In genomic region chr12:117231750-117232149, GRCh38 we compare ENCODE assay signal across 18 cellular contexts. TPM values are rescaled to one million over a fixed set of nuclear protein-coding genes. Genes with fewer than 3 reads are reported as not detected.
DNase-seq lines count a peak whose midpoint lies in the region; ATAC-seq, FAIRE-seq and TF ChIP-seq lines count a peak whose summit lies in the region.
"Had no signal": no experiment of that assay in that cellular context is flagged by ENCODE, and none has a peak within 500 bp of the region (broad histone marks: within the 10 kb centered on the region; RNA-seq: fewer than 3 reads in every experiment).

No MANE protein-coding gene starts in this region.

- H3K9me3 ChIP-seq in A673 (ENCODE audit: low read depth, low read length, poor library complexity, severe bottlenecking) (no peaks in the 10 kb centered on the region), GM12878 (replicated peaks; ENCODE audit: control insufficient read depth, insufficient read depth, low read length) (no peaks in the 10 kb centered on the region)
- H3K9me3 ChIP-seq: ascending aorta, testis had no signal

- SMC1A ChIA-PET in GM12878 (lab: Charles Lee; ENCODE audit: uncharacterized antibody, unreplicated experiment), result interaction anchor here (1.0 kb wide), 1 partner anchor 8 kb away, joined by 3 read pairs; no protein-coding TSS in a partner anchor

- BruUV-seq in A673 (replicated peaks; lab: Mats Ljungman, UMichigan) (no TSS peak), GM12878 (replicated peaks; lab: Mats Ljungman, UMichigan) (no TSS peak)

- TF ChIP-seq RAD21 in GM12878 (IDR thresholded peaks at IDR 0.05; ENCODE audit: insufficient read depth, low read depth, low read length), result 0 out of 2 replicates have a peak, but pooled peaks have one; percentile 16

- RAD21 ChIA-PET in GM12878 (lab: Charles Lee; ENCODE audit: unreplicated experiment), result no interaction called here

- H3K36me3 ChIP-seq in A673 (ENCODE audit: insufficient read depth, low read length, poor library complexity, severe bottlenecking), result peaks cover 7% of the 10 kb centered on the region
- no peaks in the 10 kb centered on the region for H3K36me3 ChIP-seq in GM12878 (ENCODE audit: control insufficient read depth in 2 of 2, insufficient read depth in 2 of 2, low read length in 1 of 2)
- no peaks in the 10 kb centered on the region for H3K36me3 ChIP-seq in brain microvascular endothelial cell (replicated peaks)
- H3K36me3 ChIP-seq: ascending aorta had no signal

- H3K79me2 ChIP-seq in GM12878 (ENCODE audit: control insufficient read depth, insufficient read depth, low read length), result no peaks in the 10 kb centered on the region
- H3K79me2 ChIP-seq: hepatocyte had no signal

- TF ChIP-seq EP300 in GM12878 (IDR thresholded peaks at IDR 0.05; ENCODE audit: borderline replicate concordance in 1 of 2, control insufficient read depth in 1 of 2, low read depth in 2 of 2, low read length in 2 of 2), result no peak

- intact Hi-C loops in A673 (cut with micrococcal nuclease; ENCODE audit: unreplicated experiment) (no loop called here), GM12878 (cut with micrococcal nuclease; ENCODE audit: unreplicated experiment) (loop anchor here (10.0 kb wide), 1 partner anchor 103 kb away; no protein-coding TSS in a partner anchor)

- H3K4me2 ChIP-seq in GM12878 (ENCODE audit: control insufficient read depth, insufficient read depth), result no peak overlapping the region
- H3K4me2 ChIP-seq: hepatocyte had no signal

- no peak overlapping the region for H2AFZ ChIP-seq in GM12878 (ENCODE audit: control insufficient read depth, low read depth, low read length)
- H2AFZ ChIP-seq: hepatocyte had no signal

- in situ Hi-C loops in GM12878 (cut with MboI) (no loop called here), brain microvascular endothelial cell (cut with HindIII; ENCODE audit: low pct_ligation_motif_present, low sequenced_read_pairs) (loop anchor here (25.0 kb wide), 1 partner anchor 606 kb away; no protein-coding TSS in a partner anchor)

- H3K27me3 ChIP-seq in A673 (replicated peaks; ENCODE audit: insufficient read depth, low read depth, low read length, poor library complexity) (no peaks in the 10 kb centered on the region), GM12878 (replicated peaks in 1 of 2; ENCODE audit: control insufficient read depth in 2 of 2, insufficient read depth in 2 of 2, low read length in 1 of 2) (peaks cover 0 to 6% of the 10 kb centered on the region in 2 experiments; a peak in 1 of 4 replicates), brain microvascular endothelial cell (replicated peaks) (no peaks in the 10 kb centered on the region)
- H3K27me3 ChIP-seq: ascending aorta, hepatocyte, testis had no signal

- no peak overlapping the region for H3K4me3 ChIP-seq in A673 (ENCODE audit: low read depth, low read length, poor library complexity, severe bottlenecking)
- H3K4me3 ChIP-seq in GM12865 (ENCODE audit: low read depth, low read length), result no peak overlapping the region
- H3K4me3 ChIP-seq in GM12878, result no peak overlapping the region
- no peak overlapping the region for H3K4me3 ChIP-seq in brain microvascular endothelial cell (ENCODE audit: low read depth, low read length)
- H3K4me3 ChIP-seq: ascending aorta, hepatocyte, SK-N-MC, testis had no signal

- no peak for ATAC-seq in GM12878
- no peak for ATAC-seq in HG03108 (IDR thresholded peaks at IDR 0.05; ENCODE audit: unreplicated experiment)

- CTCF ChIA-PET in A673 (lab: Charles Lee), result no interaction called here
- CTCF ChIA-PET in GM12878 (lab: Yijun Ruan, JAX), result interaction anchor here (1.1 to 2.1 kb wide), 6 partner anchors 11 to 356 kb away, joined by 3 to 8 read pairs (median 4); no protein-coding TSS in a partner anchor

- TF ChIP-seq CTCF in A673 (conservative IDR thresholded peaks at IDR 0.05; ENCODE audit: low read depth, low read length), result peak; percentile 36; the same call in 1 of the 2 replicates
- peak; percentile 11 for TF ChIP-seq CTCF in GM12865 (IDR thresholded peaks at IDR 0.05; ENCODE audit: insufficient read depth, low read depth, low read length, missing control alignments)
- peak; percentile 12 to 27 (median 25); a peak in 3 of 6 replicates for TF ChIP-seq CTCF in GM12878 (IDR thresholded peaks at IDR 0.05 in 2 of 3, conservative IDR thresholded peaks at IDR 0.05 in 1 of 3; ENCODE audit: control insufficient read depth in 2 of 3, extremely low read depth in 1 of 3, insufficient read depth in 1 of 3, low read depth in 3 of 3, low read length in 3 of 3)
- TF ChIP-seq CTCF in brain microvascular endothelial cell (IDR thresholded peaks at IDR 0.05; ENCODE audit: low read depth, low read length, missing control alignments), result no peak

- no peak for TF ChIP-seq POLR2A in GM12878 (IDR thresholded peaks at IDR 0.05; ENCODE audit: low read depth, low read length)

- POLR2A ChIA-PET in A673 (lab: Charles Lee; ENCODE audit: low non-redundant PET), result no interaction called here
- POLR2A ChIA-PET in GM12878 (lab: Charles Lee), result no interaction called here

- H3K9ac ChIP-seq in GM12878 (ENCODE audit: control insufficient read depth, insufficient read depth, low read length), result no peak overlapping the region

- DNase-seq in A673 (ENCODE audit: low spot score), result no peak
- peak; percentile 16 for DNase-seq in GM12865 (ENCODE audit: low read depth)
- DNase-seq in NAMALWA (ENCODE audit: low spot score), result peak; percentile 21
- no peak for DNase-seq in GM12878 (ENCODE audit: low read depth, low spot score)
- no peak for DNase-seq in GM19240 (ENCODE audit: insufficient read length, low spot score)
- DNase-seq in cerebellar cortex (ENCODE audit: low spot score), result no peak
- DNase-seq in brain microvascular endothelial cell, result no peak
- DNase-seq: activated CD4-positive, alpha-beta T cell treated with anti-CD3 and anti-CD28 coated beads for 4 hours; activated CD8-positive, alpha-beta memory T cell treated with anti-CD3 and anti-CD28 coated beads, Interleukin-2, amount 50 U/mL, for 48 hours; IMR-90; NCI-H1048; T-helper 9 cell; testis had no signal

- no peak for FAIRE-seq in GM12878 (lab: Jason Lieb, UNC)
- FAIRE-seq: endometrium had no signal

- H3K4me1 ChIP-seq in A673 (ENCODE audit: insufficient read depth, low read length, poor library complexity, severe bottlenecking) (peaks cover 10% of the 10 kb centered on the region), GM12878 (ENCODE audit: control insufficient read depth, insufficient read depth, low read length) (no peaks in the 10 kb centered on the region)
- H3K4me1 ChIP-seq: ascending aorta, testis had no signal

- H3K27ac ChIP-seq in A673 (ENCODE audit: low read depth, low read length, poor library complexity, severe bottlenecking) (no peak overlapping the region), GM12878 (ENCODE audit: control insufficient read depth, insufficient read depth) (no peak overlapping the region), brain microvascular endothelial cell (no peak overlapping the region)
- H3K27ac ChIP-seq: ascending aorta, hepatocyte, SK-N-MC, testis had no signal

- 49% methylated on average over 11 of the region's 11 CpGs for WGBS in GM12878 (ENCODE audit: insufficient coverage, insufficient replicate concordance, low lambda C conversion rate, missing lambda C conversion rate)

- H4K20me1 ChIP-seq in GM12878 (ENCODE audit: control insufficient read depth, insufficient read depth), result no peaks in the 10 kb centered on the region

TF ChIP-seq in GM12878, 131 proteins besides CTCF, POLR2A, EP300 and RAD21 (continues in another document):
- TF ChIP-seq BCL3 (IDR thresholded peaks at IDR 0.05; ENCODE audit: borderline replicate concordance, insufficient read depth, low read depth, low read length, poor library complexity, severe bottlenecking), result no peak

RNA-seq across cellular contexts. Expression of gene FBXO21, which starts 41.5 kb away (rescaled TPM):
- 45.4 and 47.7 TPM in 2 replicates for total RNA-seq in A673 (2021)
- 52.2 and 59.4 TPM in 2 replicates for total RNA-seq in GM12878 (2013; cell fraction: nucleolus; rRNA removed)
- 20.1 and 32.6 TPM in 2 replicates for total RNA-seq in GM12878 (2014; rRNA removed)
- total RNA-seq in GM12878 (2014; rRNA removed; fragmentation: Illumina TruSeq; extraction: Trizol), result 11.9 and 12.7 TPM in 2 replicates
- total RNA-seq in GM12878 (2021), result 21.8 and 25.1 TPM in 2 replicates
- polyA plus RNA-seq in GM12878 (2011; ENCODE audit: low read depth), result 6.0 TPM
- 15.7 and 16.0 TPM in 2 replicates for polyA plus RNA-seq in GM12878 (2011; rRNA removed)
- 42.9 and 46.3 TPM in 2 replicates for polyA plus RNA-seq in GM12878 (2011; cell fraction: cytosol; rRNA removed)
- 26.8 and 45.0 TPM in 2 replicates for polyA plus RNA-seq in GM12878 (2011; cell fraction: nucleus; rRNA removed)
- 10.2 and 11.6 TPM in 2 replicates for polyA plus RNA-seq in GM12878 (2012)
- polyA plus RNA-seq in GM12878 (2014; fragmentation: Illumina TruSeq; extraction: Trizol), result 11.5 and 15.4 TPM in 2 replicates
- polyA plus RNA-seq in GM12878 (2014; fragmentation: Nextera tagmentation; extraction: Ambion mirVana), result 1 to 10 TPM; 5.5 to 9.4 TPM
- polyA plus RNA-seq in GM12878 (2014; rRNA removed), result 26.4 TPM in 2 replicates
- polyA plus RNA-seq in GM12878 (2016; fragmentation: Nextera tagmentation; extraction: Ambion mirVana), result 10 to 100 TPM; 24.0 to 25.6 TPM
- polyA minus RNA-seq in GM12878 (2011; rRNA and poly(A)+ RNA removed), result 23.8 and 30.2 TPM in 2 replicates
- polyA minus RNA-seq in GM12878 (2011; cell fraction: cytosol; rRNA and poly(A)+ RNA removed), result 15.1 and 17.0 TPM in 2 replicates
- polyA minus RNA-seq in GM12878 (2011; cell fraction: nucleus; rRNA and poly(A)+ RNA removed), result 14.1 and 27.7 TPM in 2 replicates

Comparison
In these comparisons a context has a peak if more than half of its experiments do, and no peak if none do; other contexts are left out.
1. DNase-seq: peak in GM12865 (single experiment) and NAMALWA (single experiment); none in A673 (single experiment), GM12878 (single experiment), GM19240 (single experiment), cerebellar cortex (single experiment) and brain microvascular endothelial cell (single experiment).